Comparison of ENCODE assay signal across 7 cellular contexts in the genomic region with DNA sequence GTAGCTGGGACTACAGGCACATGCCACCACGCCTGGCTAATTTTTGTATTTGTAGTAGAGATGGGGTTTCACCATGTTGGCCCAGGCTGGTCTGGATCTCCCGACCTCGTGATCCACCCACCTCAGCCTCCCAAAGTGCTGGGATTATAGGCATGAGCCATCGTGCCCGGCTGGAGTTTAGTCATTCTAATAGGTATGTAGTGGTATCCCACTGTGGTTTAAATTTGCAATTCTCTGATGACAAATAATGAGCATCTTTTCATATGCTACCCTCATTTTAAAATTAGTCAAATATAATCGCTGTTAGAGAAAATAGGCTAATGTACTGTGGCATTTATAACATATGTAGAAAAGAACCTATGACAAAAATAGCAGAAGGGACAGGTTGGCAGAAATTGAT. TPM values are rescaled to one million over a fixed set of nuclear protein-coding genes. Genes with fewer than 3 reads are reported as not detected.
DNase-seq lines count a peak whose midpoint lies in the region; TF ChIP-seq lines count a peak whose summit lies in the region.
"Not testable (repeated sequence)": the region's sequence is repeated elsewhere in the genome, so short reads cannot be mapped to it uniquely, and the experiment has no call there.

No MANE protein-coding gene starts in this region.

- DNase-seq in EL, result peak; percentile 47
- peak; percentile 90 for DNase-seq in LHCN-M2 (ENCODE audit: low read depth)
- peak; percentile 62 for DNase-seq in RPMI7951 (ENCODE audit: low read depth)
- peak; percentile 52 for DNase-seq in astrocyte of the spinal cord (ENCODE audit: low read depth, low spot score)
- peak; percentile 75 for DNase-seq in fibroblast of mammary gland (ENCODE audit: low read depth)
- not testable (repeated sequence) for DNase-seq in osteoblast (ENCODE audit: insufficient read length, low spot score, missing footprints)

- H3K79me2 ChIP-seq in osteoblast (ENCODE audit: insufficient read depth, low read length), result not testable (repeated sequence)

- not testable (repeated sequence) for H3K27me3 ChIP-seq in osteoblast (ENCODE audit: insufficient read depth, low read length)

- not testable (repeated sequence) for H3K4me3 ChIP-seq in HEK293 (ENCODE audit: low read depth, low read length); astrocyte of the spinal cord (ENCODE audit: low read depth, low read length); fibroblast of mammary gland (ENCODE audit: control insufficient read depth, low read depth, low read length); osteoblast (ENCODE audit: insufficient read depth, low read length)

- not testable (repeated sequence) for H3K4me1 ChIP-seq in HEK293 (ENCODE audit: control insufficient read depth, insufficient read depth, low read length)
- peaks cover 35% of the 10 kb centered on the region for H3K4me1 ChIP-seq in osteoblast (ENCODE audit: insufficient read depth, low read length)

- H3K36me3 ChIP-seq in HEK293 (ENCODE audit: control insufficient read depth in 2 of 2, insufficient read depth in 1 of 2, low read length in 2 of 2); osteoblast (ENCODE audit: insufficient read depth, low read length): not testable (repeated sequence)

- H3K9me3 ChIP-seq in HEK293 (ENCODE audit: control insufficient read depth, insufficient read depth, low read depth, low read length); osteoblast (ENCODE audit: low read depth, low read length): not testable (repeated sequence)

- H2AFZ ChIP-seq in osteoblast (ENCODE audit: low read length), result not testable (repeated sequence)

- in situ Hi-C loops in astrocyte of the spinal cord (cut with HindIII; ENCODE audit: low sequenced_read_pairs), result not testable (repeated sequence)

- not testable (repeated sequence) for H3K27ac ChIP-seq in HEK293 (ENCODE audit: extremely low read depth, low read depth, low read length)
- peak overlapping the region; percentile 70 for H3K27ac ChIP-seq in osteoblast (ENCODE audit: low read depth, low read length)

- CTCF ChIA-PET in HEK293 (lab: Yijun Ruan, JAX), result interaction anchor here (0.7 to 1.8 kb wide), 2 partner anchors 11 to 292 kb away, joined by 6 to 9 read pairs; no protein-coding TSS in a partner anchor

- H4K20me1 ChIP-seq in osteoblast (ENCODE audit: insufficient read depth, low read length), result not testable (repeated sequence)

- TF ChIP-seq CTCF in HEK293 (tag by site-specific recombination; IDR thresholded peaks at IDR 0.05); astrocyte of the spinal cord (IDR thresholded peaks at IDR 0.05; ENCODE audit: low read depth, low read length); fibroblast of mammary gland (conservative IDR thresholded peaks at IDR 0.05; ENCODE audit: control insufficient read depth, insufficient read depth, low read depth, low read length); osteoblast (IDR thresholded peaks at IDR 0.05; ENCODE audit: extremely low read depth, low read depth, low read length): not testable (repeated sequence)

- POLR2A ChIA-PET in HEK293 (lab: Yijun Ruan, JAX), result interaction anchor here (0.7 kb wide), 1 partner anchor 50 kb away, joined by 4 read pairs; no protein-coding TSS in a partner anchor

- not testable (repeated sequence) for H3K4me2 ChIP-seq in osteoblast (ENCODE audit: insufficient read depth, low read length)

TF ChIP-seq in HEK293, 187 proteins besides CTCF, POLR2A, EP300 and RAD21:
- peak; percentile 29 for TF ChIP-seq ZFHX2 (tag by site-specific recombination; conservative IDR thresholded peaks at IDR 0.05)

RNA-seq across cellular contexts. Expression of a gene that starts 15.1 kb away (rescaled TPM):
- total RNA-seq in LHCN-M2 (2014; rRNA removed) (9.2 and 12.7 TPM in 2 replicates), osteoblast (14.1 and 14.8 TPM in 2 replicates)
- polyA plus RNA-seq in LHCN-M2 (2012), result 8.2 TPM
- 7.2 and 8.7 TPM in 2 replicates for total RNA-seq in RPMI7951 (2014; rRNA removed; shearing (Covaris generic))
